Comparison of ENCODE assay signal across 1 cellular context in genomic region chr7:51303142-51303525, GRCh38.
TF ChIP-seq lines count a peak whose summit lies in the region.

No MANE protein-coding gene starts in this region.

TF ChIP-seq in HCT116, 20 proteins besides CTCF, POLR2A, EP300 and RAD21 (continued from another document):
- TF ChIP-seq SP1 (IDR thresholded peaks at IDR 0.05; ENCODE audit: low read depth) = no peak
- TF ChIP-seq SRF (IDR thresholded peaks at IDR 0.05; ENCODE audit: low read depth) = no peak
- TF ChIP-seq ZBTB33 (IDR thresholded peaks at IDR 0.05; ENCODE audit: extremely low read depth, insufficient replicate concordance, low read length) = no peak
- TF ChIP-seq CEBPB (IDR thresholded peaks at IDR 0.05; ENCODE audit: low read depth) = no peak
- no peak for TF ChIP-seq REST (IDR thresholded peaks at IDR 0.05; ENCODE audit: low read depth)
- TF ChIP-seq CBX3 (IDR thresholded peaks at IDR 0.05; ENCODE audit: low read depth) = no peak
- TF ChIP-seq JUND (IDR thresholded peaks at IDR 0.05) = no peak
TF ChIP-seq in HCT116: peak in this region for 0.
